Comparison of ENCODE assay signal across 1 cellular context in genomic region chr18:58221060-58221725, GRCh38.
A peak's percentile ranks its signal among the peaks of the same experiment; 100 is the strongest.
TF ChIP-seq lines count a peak whose summit lies in the region.

No MANE protein-coding gene starts in this region.

TF ChIP-seq in K562, 482 proteins besides CTCF, POLR2A, EP300 and RAD21 (continued from another document and continues in another):
- TF ChIP-seq TSHZ1 (CRISPR knock-in tag; IDR thresholded peaks at IDR 0.05) (no peak), ZNF512 (tag; IDR thresholded peaks at IDR 0.05) (no peak), FOXJ3 (CRISPR knock-in tag; IDR thresholded peaks at IDR 0.05) (no peak), EP400 (IDR thresholded peaks at IDR 0.05) (no peak), DPF2 (IDR thresholded peaks at IDR 0.05) (peak; percentile 65), ILK (tag; IDR thresholded peaks at IDR 0.05; ENCODE audit: borderline replicate concordance, low read depth) (no peak), KLF1 (tag; IDR thresholded peaks at IDR 0.05) (no peak), ZBTB9 (CRISPR knock-in tag; IDR thresholded peaks at IDR 0.05) (no peak), STAT5A (IDR thresholded peaks at IDR 0.05; ENCODE audit: borderline replicate concordance, low read length) (no peak), RHOXF2B (CRISPR knock-in tag; conservative IDR thresholded peaks at IDR 0.05) (no peak), ZBTB17 (CRISPR knock-in tag; IDR thresholded peaks at IDR 0.05) (no peak), SAP30 (IDR thresholded peaks at IDR 0.05; ENCODE audit: borderline replicate concordance, insufficient read depth, low read depth, low read length, poor library complexity, severe bottlenecking) (no peak), ZNF592 (IDR thresholded peaks at IDR 0.05) (no peak), HES1 (IDR thresholded peaks at IDR 0.05; ENCODE audit: low read depth) (no peak), AFF1 (IDR thresholded peaks at IDR 0.05; ENCODE audit: low read depth in 1 of 2, partially characterized antibody in 2 of 2) (no peak), TAL1 (IDR thresholded peaks at IDR 0.05) (no peak), ZKSCAN8 (CRISPR knock-in tag; IDR thresholded peaks at IDR 0.05) (no peak), ARID1B (IDR thresholded peaks at IDR 0.05) (peak; percentile 59), L3MBTL2 (IDR thresholded peaks at IDR 0.05) (0 out of 2 replicates have a peak, but pooled peaks have one; percentile 23), RBM39 (optimal IDR thresholded peaks at IDR 0.05; ENCODE audit: low read depth, low read length) (no peak), PHF20 (IDR thresholded peaks at IDR 0.05; ENCODE audit: partially characterized antibody) (peak; percentile 27), ZNF764 (CRISPR knock-in tag; IDR thresholded peaks at IDR 0.05; ENCODE audit: low read depth) (no peak), PKNOX1 (IDR thresholded peaks at IDR 0.05) (peak; percentile 72), BRCA1 (IDR thresholded peaks at IDR 0.05) (no peak), BRCA1 (CRISPR knock-in tag; IDR thresholded peaks at IDR 0.05) (no peak), TCF3 (CRISPR knock-in tag; IDR thresholded peaks at IDR 0.05) (peak; percentile 45), TEAD1 (CRISPR knock-in tag; IDR thresholded peaks at IDR 0.05) (no peak; a peak in 1 of 4 replicates), BRD4 (IDR thresholded peaks at IDR 0.05) (no peak), TEAD4 (IDR thresholded peaks at IDR 0.05; ENCODE audit: low read length) (peak; percentile 37; the same call in 1 of the 2 replicates), TEAD4 (CRISPR knock-in tag; IDR thresholded peaks at IDR 0.05; ENCODE audit: borderline replicate concordance) (no peak), KHSRP (IDR thresholded peaks at IDR 0.05) (no peak), PHF21A (IDR thresholded peaks at IDR 0.05; ENCODE audit: borderline replicate concordance, low read depth) (no peak), PPARD (CRISPR knock-in tag; IDR thresholded peaks at IDR 0.05) (no peak), RBM22 (IDR thresholded peaks at IDR 0.05; ENCODE audit: low read depth, low read length, poor library complexity, severe bottlenecking) (no peak), PRMT5 (CRISPR knock-in tag; IDR thresholded peaks at IDR 0.05) (no peak), ATF1 (CRISPR knock-in tag; IDR thresholded peaks at IDR 0.05) (no peak), ATF1 (tag; IDR thresholded peaks at IDR 0.05) (peak; percentile 69), MTA1 (IDR thresholded peaks at IDR 0.05; ENCODE audit: borderline replicate concordance) (peak; percentile 83), EGR1 (conservative IDR thresholded peaks at IDR 0.05) (no peak), LEF1 (IDR thresholded peaks at IDR 0.05) (0 out of 2 replicates have a peak, but pooled peaks have one; percentile 10), WHSC1 (IDR thresholded peaks at IDR 0.05; ENCODE audit: low read length) (no peak), HDGF (IDR thresholded peaks at IDR 0.05) (no peak), CHCHD3 (CRISPR knock-in tag; IDR thresholded peaks at IDR 0.05) (no peak), FOXA3 (CRISPR knock-in tag; conservative IDR thresholded peaks at IDR 0.05 in 1 of 2, IDR thresholded peaks at IDR 0.05 in 1 of 2) (no peak), MEIS2 (IDR thresholded peaks at IDR 0.05; ENCODE audit: partially characterized antibody) (peak; percentile 67), ZNF780A (CRISPR knock-in tag; IDR thresholded peaks at IDR 0.05) (no peak), RCOR1 (IDR thresholded peaks at IDR 0.05; ENCODE audit: borderline replicate concordance in 1 of 2, low read depth in 2 of 2, low read length in 2 of 2) (peak in 1 of 2 experiments; percentile 82; a peak in 2 of 4 replicates), GMEB1 (CRISPR knock-in tag; IDR thresholded peaks at IDR 0.05) (no peak), ETV5 (CRISPR knock-in tag; IDR thresholded peaks at IDR 0.05; ENCODE audit: low read depth) (no peak)
